In the genomic region with DNA sequence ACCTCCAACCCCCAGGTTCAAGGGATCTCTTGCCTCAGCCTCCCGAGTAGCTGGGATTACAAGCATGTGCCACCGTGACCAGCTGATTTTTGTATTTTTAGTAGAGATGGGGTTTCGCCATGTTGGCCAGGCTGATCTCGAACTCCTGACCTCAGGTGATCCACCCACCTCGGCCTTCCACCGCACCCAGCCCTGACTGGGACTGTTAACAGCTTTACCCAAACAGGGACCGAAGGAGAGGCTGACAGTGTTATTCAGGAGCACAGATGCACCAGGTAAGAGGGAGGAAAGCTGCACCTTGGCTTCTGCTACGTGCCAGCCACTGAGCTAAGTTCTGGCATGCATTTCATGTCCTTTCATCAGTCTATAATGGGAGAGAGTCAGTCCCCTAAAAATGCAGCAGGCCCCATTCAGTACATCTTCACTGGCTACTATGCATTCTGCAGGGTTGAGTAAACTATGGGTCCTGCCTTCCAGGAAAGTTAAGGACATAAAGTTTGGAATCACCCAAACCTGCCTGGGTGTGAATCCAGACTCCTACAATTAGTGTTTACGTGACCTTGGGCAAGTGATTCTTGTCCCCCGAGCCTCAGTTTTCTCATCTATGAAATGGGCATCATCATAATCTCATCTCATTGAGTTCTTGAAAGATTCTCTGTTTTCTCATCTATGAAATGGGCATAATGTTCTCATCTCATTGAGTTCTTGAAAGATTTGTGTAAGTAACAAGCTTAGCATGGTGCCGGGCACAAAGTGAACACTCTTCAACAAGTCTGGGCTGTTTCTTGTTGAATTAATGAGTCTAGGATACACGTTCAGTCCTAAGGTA, we compare ENCODE assay signal across 14 cellular contexts.
DNase-seq lines count a peak whose midpoint lies in the region; ATAC-seq lines count a peak whose summit lies in the region.
"Had no signal": no experiment of that assay in that cellular context is flagged by ENCODE, and none has a peak within 500 bp of the region (broad histone marks: within the 10 kb centered on the region; RNA-seq: fewer than 3 reads in every experiment).

No MANE protein-coding gene starts in this region.

- ATAC-seq in GM19395 (IDR thresholded peaks at IDR 0.05; ENCODE audit: unreplicated experiment): no peak

- H3K4me3 ChIP-seq in muscle layer of colon (ENCODE audit: low read depth in 1 of 2, low read length in 2 of 2): no peak overlapping the region
- H3K4me3 ChIP-seq in subcutaneous abdominal adipose tissue (ENCODE audit: low read depth in 1 of 5, low read length in 5 of 5): no peak overlapping the region
- H3K4me3 ChIP-seq: ovary had no signal

- peaks cover 50% of the 10 kb centered on the region for H3K4me1 ChIP-seq in muscle layer of colon (ENCODE audit: insufficient read depth, low read length)
- peaks cover 31 to 86% (median 76%) of the 10 kb centered on the region in 5 donors for H3K4me1 ChIP-seq in subcutaneous abdominal adipose tissue (ENCODE audit: control insufficient read depth in 5 of 5, insufficient read depth in 5 of 5, low read length in 5 of 5)

- DNase-seq in activated CD4-positive, CD25-positive, alpha-beta regulatory T cell treated with anti-CD3 and anti-CD28 coated beads, Interleukin-2, amount 50 U/mL, for 72 hours: peak; percentile 19
- DNase-seq in activated CD4-positive, CD25-positive, alpha-beta regulatory T cell (lab: John Stamatoyannopoulos, UW): no peak
- peak; percentile 24 for DNase-seq in ecto neural progenitor cell (ENCODE audit: low spot score)
- DNase-seq in epidermal melanocyte (ENCODE audit: insufficient read length, low spot score): no peak
- DNase-seq in DMS114 treated with DMSO at 0.1 percent for 48 hours (lab: John Stamatoyannopoulos, UW; ENCODE audit: unreplicated experiment): no peak
- DNase-seq: 8988T; activated T-cell treated with anti-CD3 and anti-CD28 coated beads, Interleukin-2, amount 50 U/mL, for 1 hour; NCI-H526 had no signal

- H3K9me3 ChIP-seq in muscle layer of colon (ENCODE audit: low read length): no peaks in the 10 kb centered on the region
- H3K9me3 ChIP-seq in subcutaneous abdominal adipose tissue (ENCODE audit: control insufficient read depth in 5 of 5, low read length in 5 of 5): no peaks in the 10 kb centered on the region
- H3K9me3 ChIP-seq: ovary, testis had no signal

- H3K27ac ChIP-seq in muscle layer of colon (ENCODE audit: low read depth, low read length) (peak overlapping the region; percentile 0), subcutaneous abdominal adipose tissue (ENCODE audit: low read depth, low read length) (peak overlapping the region; percentile 87)
- H3K27ac ChIP-seq: HL-60 had no signal

- H3K9ac ChIP-seq in muscle layer of colon (ENCODE audit: low read length) (no peak overlapping the region), subcutaneous abdominal adipose tissue (ENCODE audit: low read length in 5 of 5) (no peak overlapping the region)

- no peaks in the 10 kb centered on the region for H3K27me3 ChIP-seq in muscle layer of colon (ENCODE audit: control insufficient read depth in 1 of 2, insufficient read depth in 2 of 2, low read length in 2 of 2)
- H3K27me3 ChIP-seq in subcutaneous abdominal adipose tissue (ENCODE audit: control insufficient read depth in 5 of 5, insufficient read depth in 4 of 5, low read length in 5 of 5): peaks cover 0 to 4% (median 0%) of the 10 kb centered on the region in 5 donors
- H3K27me3 ChIP-seq: ovary, testis had no signal

- H3K36me3 ChIP-seq in muscle layer of colon (ENCODE audit: insufficient read depth, low read length) (no peaks in the 10 kb centered on the region), subcutaneous abdominal adipose tissue (ENCODE audit: control insufficient read depth in 5 of 5, insufficient read depth in 5 of 5, low read length in 5 of 5) (no peaks in the 10 kb centered on the region)
- H3K36me3 ChIP-seq: ovary had no signal

Comparison
In these comparisons a context has a peak if more than half of its experiments do, and no peak if none do; other contexts are left out.
1. DNase-seq: peak in activated CD4-positive, CD25-positive, alpha-beta regulatory T cell treated with anti-CD3 and anti-CD28 coated beads, Interleukin-2, amount 50 U/mL, for 72 hours (single experiment) and ecto neural progenitor cell (single experiment); none in activated CD4-positive, CD25-positive, alpha-beta regulatory T cell (0 of 4), epidermal melanocyte (single experiment) and DMS114 treated with DMSO at 0.1 percent for 48 hours (single experiment).